Comparison of ENCODE assay signal across 1 cellular context in genomic region chr15:40421246-40422157, GRCh38.
A peak's percentile ranks its signal among the peaks of the same experiment; 100 is the strongest.
TF ChIP-seq lines count a peak whose summit lies in the region.

No MANE protein-coding gene starts in this region.

TF ChIP-seq in HepG2, 621 proteins besides CTCF, POLR2A, EP300 and RAD21 (continued from another document and continues in another):
- peak; percentile 60; the same call in 1 of the 2 replicates for TF ChIP-seq ZNF691 (CRISPR knock-in tag; IDR thresholded peaks at IDR 0.05; ENCODE audit: borderline replicate concordance, low read depth)
- TF ChIP-seq RXRA (CRISPR knock-in tag; IDR thresholded peaks at IDR 0.05), result peak; percentile 63
- TF ChIP-seq ZNF598 (CRISPR knock-in tag; IDR thresholded peaks at IDR 0.05; ENCODE audit: borderline replicate concordance), result 0 out of 2 replicates have a peak, but pooled peaks have one; percentile 52
- TF ChIP-seq CBFB (CRISPR knock-in tag; IDR thresholded peaks at IDR 0.05), result 0 out of 2 replicates have a peak, but pooled peaks have one; percentile 24
- no peak for TF ChIP-seq NPAS2 (CRISPR knock-in tag; IDR thresholded peaks at IDR 0.05; ENCODE audit: borderline replicate concordance)
- no peak for TF ChIP-seq ZBTB44 (CRISPR knock-in tag; IDR thresholded peaks at IDR 0.05)
- TF ChIP-seq ZNF792 (CRISPR knock-in tag; IDR thresholded peaks at IDR 0.05), result no peak
- TF ChIP-seq PATZ1 (CRISPR knock-in tag; IDR thresholded peaks at IDR 0.05), result peak; percentile 49; the same call in 1 of the 2 replicates
- no peak for TF ChIP-seq TP53 (CRISPR knock-in tag; conservative IDR thresholded peaks at IDR 0.05)
- no peak; the same call in 1 of the 2 replicates for TF ChIP-seq ZNF574 (CRISPR knock-in tag; IDR thresholded peaks at IDR 0.05)
- no peak for TF ChIP-seq SNAPC4 (CRISPR knock-in tag; IDR thresholded peaks at IDR 0.05)
- no peak for TF ChIP-seq LBX2 (CRISPR knock-in tag; IDR thresholded peaks at IDR 0.05; ENCODE audit: borderline replicate concordance)
- peak; percentile 70 for TF ChIP-seq ZNF687 (CRISPR knock-in tag; IDR thresholded peaks at IDR 0.05)
- no peak for TF ChIP-seq ZNF10 (CRISPR knock-in tag; IDR thresholded peaks at IDR 0.05; ENCODE audit: borderline replicate concordance, low read depth)
- no peak for TF ChIP-seq ZNF644 (CRISPR knock-in tag; IDR thresholded peaks at IDR 0.05; ENCODE audit: low read depth)
- no peak for TF ChIP-seq GLMP (CRISPR knock-in tag; IDR thresholded peaks at IDR 0.05; ENCODE audit: borderline replicate concordance)
- TF ChIP-seq ZNF782 (CRISPR knock-in tag; IDR thresholded peaks at IDR 0.05; ENCODE audit: borderline replicate concordance), result peak; percentile 37; the same call in 1 of the 2 replicates
- no peak for TF ChIP-seq SOX6 (IDR thresholded peaks at IDR 0.05)
- TF ChIP-seq SOX6 (CRISPR knock-in tag; IDR thresholded peaks at IDR 0.05), result no peak
- TF ChIP-seq CENPX (CRISPR knock-in tag; IDR thresholded peaks at IDR 0.05), result no peak
- TF ChIP-seq RXRB (CRISPR knock-in tag; IDR thresholded peaks at IDR 0.05; ENCODE audit: borderline replicate concordance), result peak; percentile 56; the same call in 1 of the 2 replicates
- TF ChIP-seq ZNF354B (CRISPR knock-in tag; IDR thresholded peaks at IDR 0.05), result no peak
- TF ChIP-seq REST (IDR thresholded peaks at IDR 0.05; ENCODE audit: borderline replicate concordance in 1 of 2, low read depth in 1 of 2, low read length in 2 of 2), result no peak
- peak; percentile 48; the same call in 1 of the 2 replicates for TF ChIP-seq BCL6 (CRISPR knock-in tag; IDR thresholded peaks at IDR 0.05)
- TF ChIP-seq ZFP90 (CRISPR knock-in tag; IDR thresholded peaks at IDR 0.05; ENCODE audit: borderline replicate concordance), result no peak
- TF ChIP-seq ZC3H13 (CRISPR knock-in tag; IDR thresholded peaks at IDR 0.05), result 0 out of 2 replicates have a peak, but pooled peaks have one; percentile 17
- no peak for TF ChIP-seq BRCA1 (CRISPR knock-in tag; IDR thresholded peaks at IDR 0.05)
- TF ChIP-seq UBTF (CRISPR knock-in tag; IDR thresholded peaks at IDR 0.05), result 0 out of 2 replicates have a peak, but pooled peaks have one; percentile 29
